ENCODE assay signal across 8 cellular contexts in genomic region chr16:30334473-30334985, GRCh38. TPM values are rescaled to one million over a fixed set of nuclear protein-coding genes. Genes with fewer than 3 reads are reported as not detected.
DNase-seq lines count a peak whose midpoint lies in the region; ATAC-seq and TF ChIP-seq lines count a peak whose summit lies in the region.
"Not testable (repeated sequence)": the region's sequence is repeated elsewhere in the genome, so short reads cannot be mapped to it uniquely, and the experiment has no call there.

No MANE protein-coding gene starts in this region.

- peak overlapping the region; percentile 95 for H3K4me3 ChIP-seq in neuron (ENCODE audit: low read length)

- not testable (repeated sequence) for H3K4me1 ChIP-seq in ES-I3 (ENCODE audit: insufficient read depth, low read length); foreskin keratinocyte; neuron (ENCODE audit: insufficient read depth, low read length)

- H3K27me3 ChIP-seq in foreskin keratinocyte; neuron (ENCODE audit: insufficient read depth, low read length): not testable (repeated sequence)

- H3K36me3 ChIP-seq in ES-I3 (ENCODE audit: insufficient read depth, low read length); neuron (ENCODE audit: insufficient read depth, low read length): not testable (repeated sequence)

- peak overlapping the region; percentile 44; the same call in 1 of the 2 replicates for H3K9ac ChIP-seq in ES-I3 (ENCODE audit: low read depth, low read length)

- not testable (repeated sequence) for H2AFZ ChIP-seq in neuron (ENCODE audit: low read depth, low read length)

- H3K9me3 ChIP-seq in ES-I3 (ENCODE audit: control insufficient read depth, insufficient read depth, low read length); neuron (ENCODE audit: low read length): not testable (repeated sequence)

- not testable (repeated sequence) for TF ChIP-seq CTCF in foreskin keratinocyte (conservative IDR thresholded peaks at IDR 0.05)

- H3K27ac ChIP-seq in foreskin keratinocyte, result peak overlapping the region; percentile 97

- DNase-seq in HCEC 1CT (peak; percentile 65), LoVo (ENCODE audit: low spot score) (peak; percentile 69), SK-N-DZ (ENCODE audit: low spot score) (peak; percentile 82), activated gamma-delta T cell (lab: John Stamatoyannopoulos, UW) (peak; percentile 79), foreskin keratinocyte (peak; percentile 58 to 71)
- peak; percentile 88 for DNase-seq in stimulated activated naive CD8-positive, alpha-beta T cell treated with anti-CD3 and anti-CD28 coated beads, Interleukin-15, Interleukin-2, amounts not matched to agents 100 U/mL and 50 U/mL, for 24 hours

- ATAC-seq in foreskin keratinocyte, result peak; percentile 93
- peak; percentile 96 for ATAC-seq in stimulated activated naive CD8-positive, alpha-beta T cell treated with anti-CD3 and anti-CD28 coated beads, Interleukin-15, Interleukin-2, amounts not matched to agents 100 U/mL and 50 U/mL, for 24 hours

RNA-seq across cellular contexts. Expression of gene CD2BP2, which starts 20.6 kb away (rescaled TPM):
- polyA plus RNA-seq in SK-N-DZ (2014; cell fraction: cytosol; rRNA removed), result 91.0 and 98.3 TPM in 2 replicates
- polyA plus RNA-seq in SK-N-DZ (2014; cell fraction: nucleus; rRNA removed), result 139 and 142 TPM in 2 replicates
- 60.4 and 62.5 TPM in 2 replicates for total RNA-seq in foreskin keratinocyte
- polyA plus RNA-seq in foreskin keratinocyte, result 73.4 and 81.2 TPM in 2 replicates

RNA-seq across cellular contexts. Expression of gene TBC1D10B, which starts 35.8 kb away (rescaled TPM):
- polyA plus RNA-seq in SK-N-DZ (2014; cell fraction: cytosol; rRNA removed), result 32.4 and 36.4 TPM in 2 replicates
- 22.7 and 35.0 TPM in 2 replicates for polyA plus RNA-seq in SK-N-DZ (2014; cell fraction: nucleus; rRNA removed)
- 32.1 and 32.9 TPM in 2 replicates for total RNA-seq in foreskin keratinocyte
- polyA plus RNA-seq in foreskin keratinocyte, result 33.8 and 34.6 TPM in 2 replicates

RNA-seq across cellular contexts. Expression of gene MYL11, which starts 40.1 kb away (rescaled TPM):
- not detected in 2 replicates for polyA plus RNA-seq in SK-N-DZ (2014; cell fraction: cytosol; rRNA removed)
- polyA plus RNA-seq in SK-N-DZ (2014; cell fraction: nucleus; rRNA removed), result 1.5 TPM in 1 of 2 replicates, not detected in the other
- not detected in 2 replicates for total RNA-seq in foreskin keratinocyte
- 0.30 and 0.39 TPM in 2 replicates for polyA plus RNA-seq in foreskin keratinocyte

RNA-seq across cellular contexts. Expression of gene SEPTIN1, which starts 47.8 kb away (rescaled TPM):
- polyA plus RNA-seq in SK-N-DZ (2014; cell fraction: cytosol; rRNA removed), result 2.5 TPM in 1 of 2 replicates, not detected in the other
- polyA plus RNA-seq in SK-N-DZ (2014; cell fraction: nucleus; rRNA removed), result 0.23 and 0.26 TPM in 2 replicates
- total RNA-seq in foreskin keratinocyte, result 0.14 TPM in 1 of 2 replicates, not detected in the other
- 0.33 and 0.91 TPM in 2 replicates for polyA plus RNA-seq in foreskin keratinocyte

Comparison
In these comparisons a context has a peak if more than half of its experiments do, and no peak if none do; other contexts are left out.
1. Peak in every context shown above with its lines: DNase-seq, ATAC-seq, H3K4me3 ChIP-seq and H3K27ac ChIP-seq.